2 cellular contexts compared by ENCODE assay signal in the genomic region with DNA sequence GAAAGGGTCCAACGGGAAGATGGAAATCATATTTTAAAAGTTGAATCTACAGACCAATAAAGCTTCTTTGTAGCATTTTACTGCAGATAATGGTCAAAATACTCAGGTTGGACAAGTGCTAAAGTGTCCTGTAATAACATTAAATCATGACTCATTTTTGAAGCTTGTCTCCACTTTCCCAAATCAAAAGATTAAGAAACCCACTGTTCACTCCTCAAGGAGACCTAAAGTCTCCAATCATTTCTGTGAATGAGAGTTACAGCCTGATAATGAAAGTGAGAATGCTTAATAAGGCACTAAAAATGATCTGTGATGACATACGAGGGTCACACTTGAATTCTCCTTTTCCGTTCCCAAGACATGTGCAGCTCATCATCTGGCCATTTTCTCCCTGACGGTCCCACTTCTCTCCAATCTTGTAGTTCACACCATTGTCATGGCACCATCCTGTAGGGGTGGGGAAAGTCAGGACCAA.
TF ChIP-seq lines count a peak whose summit lies in the region.

No MANE protein-coding gene starts in this region.

TF ChIP-seq in SK-N-SH treated with all-trans-retinoic acid at 6 μM for 48 hours, 23 proteins besides CTCF, POLR2A, EP300 and RAD21 (continued from another document and continues in another):
- TF ChIP-seq, protein P1, sequence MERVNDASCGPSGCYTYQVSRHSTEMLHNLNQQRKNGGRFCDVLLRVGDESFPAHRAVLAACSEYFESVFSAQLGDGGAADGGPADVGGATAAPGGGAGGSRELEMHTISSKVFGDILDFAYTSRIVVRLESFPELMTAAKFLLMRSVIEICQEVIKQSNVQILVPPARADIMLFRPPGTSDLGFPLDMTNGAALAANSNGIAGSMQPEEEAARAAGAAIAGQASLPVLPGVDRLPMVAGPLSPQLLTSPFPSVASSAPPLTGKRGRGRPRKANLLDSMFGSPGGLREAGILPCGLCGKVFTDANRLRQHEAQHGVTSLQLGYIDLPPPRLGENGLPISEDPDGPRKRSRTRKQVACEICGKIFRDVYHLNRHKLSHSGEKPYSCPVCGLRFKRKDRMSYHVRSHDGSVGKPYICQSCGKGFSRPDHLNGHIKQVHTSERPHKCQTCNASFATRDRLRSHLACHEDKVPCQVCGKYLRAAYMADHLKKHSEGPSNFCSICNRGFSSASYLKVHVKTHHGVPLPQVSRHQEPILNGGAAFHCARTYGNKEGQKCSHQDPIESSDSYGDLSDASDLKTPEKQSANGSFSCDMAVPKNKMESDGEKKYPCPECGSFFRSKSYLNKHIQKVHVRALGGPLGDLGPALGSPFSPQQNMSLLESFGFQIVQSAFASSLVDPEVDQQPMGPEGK (CRISPR knock-in tag; IDR thresholded peaks at IDR 0.05; ENCODE audit: borderline replicate concordance) = peak; percentile 70; the same call in 1 of the 2 replicates
- TF ChIP-seq ZFP3 (CRISPR knock-in tag; IDR thresholded peaks at IDR 0.05) = 0 out of 2 replicates have a peak, but pooled peaks have one; percentile 58
- TF ChIP-seq ZNF8 (CRISPR knock-in tag; IDR thresholded peaks at IDR 0.05) = no peak
- TF ChIP-seq ZNF565 (CRISPR knock-in tag; conservative IDR thresholded peaks at IDR 0.05; ENCODE audit: low read depth) = no peak
- TF ChIP-seq, protein P2, sequence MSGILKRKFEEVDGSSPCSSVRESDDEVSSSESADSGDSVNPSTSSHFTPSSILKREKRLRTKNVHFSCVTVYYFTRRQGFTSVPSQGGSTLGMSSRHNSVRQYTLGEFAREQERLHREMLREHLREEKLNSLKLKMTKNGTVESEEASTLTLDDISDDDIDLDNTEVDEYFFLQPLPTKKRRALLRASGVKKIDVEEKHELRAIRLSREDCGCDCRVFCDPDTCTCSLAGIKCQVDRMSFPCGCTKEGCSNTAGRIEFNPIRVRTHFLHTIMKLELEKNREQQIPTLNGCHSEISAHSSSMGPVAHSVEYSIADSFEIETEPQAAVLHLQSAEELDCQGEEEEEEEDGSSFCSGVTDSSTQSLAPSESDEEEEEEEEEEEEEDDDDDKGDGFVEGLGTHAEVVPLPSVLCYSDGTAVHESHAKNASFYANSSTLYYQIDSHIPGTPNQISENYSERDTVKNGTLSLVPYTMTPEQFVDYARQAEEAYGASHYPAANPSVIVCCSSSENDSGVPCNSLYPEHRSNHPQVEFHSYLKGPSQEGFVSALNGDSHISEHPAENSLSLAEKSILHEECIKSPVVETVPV (CRISPR knock-in tag; IDR thresholded peaks at IDR 0.05) = no peak
- TF ChIP-seq TOX (CRISPR knock-in tag; IDR thresholded peaks at IDR 0.05; ENCODE audit: borderline replicate concordance) = no peak
- TF ChIP-seq CSDC2 (CRISPR knock-in tag; IDR thresholded peaks at IDR 0.05) = no peak
- no peak for TF ChIP-seq OSR1 (CRISPR knock-in tag; IDR thresholded peaks at IDR 0.05)
- TF ChIP-seq, protein P3, sequence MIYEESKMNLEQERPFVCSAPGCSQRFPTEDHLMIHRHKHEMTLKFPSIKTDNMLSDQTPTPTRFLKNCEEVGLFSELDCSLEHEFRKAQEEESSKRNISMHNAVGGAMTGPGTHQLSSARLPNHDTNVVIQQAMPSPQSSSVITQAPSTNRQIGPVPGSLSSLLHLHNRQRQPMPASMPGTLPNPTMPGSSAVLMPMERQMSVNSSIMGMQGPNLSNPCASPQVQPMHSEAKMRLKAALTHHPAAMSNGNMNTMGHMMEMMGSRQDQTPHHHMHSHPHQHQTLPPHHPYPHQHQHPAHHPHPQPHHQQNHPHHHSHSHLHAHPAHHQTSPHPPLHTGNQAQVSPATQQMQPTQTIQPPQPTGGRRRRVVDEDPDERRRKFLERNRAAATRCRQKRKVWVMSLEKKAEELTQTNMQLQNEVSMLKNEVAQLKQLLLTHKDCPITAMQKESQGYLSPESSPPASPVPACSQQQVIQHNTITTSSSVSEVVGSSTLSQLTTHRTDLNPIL (CRISPR knock-in tag; IDR thresholded peaks at IDR 0.05; ENCODE audit: low read depth) = peak; percentile 85; the same call in 1 of the 2 replicates
- TF ChIP-seq, protein P4, sequence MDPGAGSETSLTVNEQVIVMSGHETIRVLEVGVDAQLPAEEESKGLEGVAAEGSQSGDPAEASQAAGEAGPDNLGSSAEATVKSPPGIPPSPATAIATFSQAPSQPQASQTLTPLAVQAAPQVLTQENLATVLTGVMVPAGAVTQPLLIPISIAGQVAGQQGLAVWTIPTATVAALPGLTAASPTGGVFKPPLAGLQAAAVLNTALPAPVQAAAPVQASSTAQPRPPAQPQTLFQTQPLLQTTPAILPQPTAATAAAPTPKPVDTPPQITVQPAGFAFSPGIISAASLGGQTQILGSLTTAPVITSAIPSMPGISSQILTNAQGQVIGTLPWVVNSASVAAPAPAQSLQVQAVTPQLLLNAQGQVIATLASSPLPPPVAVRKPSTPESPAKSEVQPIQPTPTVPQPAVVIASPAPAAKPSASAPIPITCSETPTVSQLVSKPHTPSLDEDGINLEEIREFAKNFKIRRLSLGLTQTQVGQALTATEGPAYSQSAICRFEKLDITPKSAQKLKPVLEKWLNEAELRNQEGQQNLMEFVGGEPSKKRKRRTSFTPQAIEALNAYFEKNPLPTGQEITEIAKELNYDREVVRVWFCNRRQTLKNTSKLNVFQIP (CRISPR knock-in tag; IDR thresholded peaks at IDR 0.05; ENCODE audit: borderline replicate concordance, low read depth) = no peak
- TF ChIP-seq, protein P5, sequence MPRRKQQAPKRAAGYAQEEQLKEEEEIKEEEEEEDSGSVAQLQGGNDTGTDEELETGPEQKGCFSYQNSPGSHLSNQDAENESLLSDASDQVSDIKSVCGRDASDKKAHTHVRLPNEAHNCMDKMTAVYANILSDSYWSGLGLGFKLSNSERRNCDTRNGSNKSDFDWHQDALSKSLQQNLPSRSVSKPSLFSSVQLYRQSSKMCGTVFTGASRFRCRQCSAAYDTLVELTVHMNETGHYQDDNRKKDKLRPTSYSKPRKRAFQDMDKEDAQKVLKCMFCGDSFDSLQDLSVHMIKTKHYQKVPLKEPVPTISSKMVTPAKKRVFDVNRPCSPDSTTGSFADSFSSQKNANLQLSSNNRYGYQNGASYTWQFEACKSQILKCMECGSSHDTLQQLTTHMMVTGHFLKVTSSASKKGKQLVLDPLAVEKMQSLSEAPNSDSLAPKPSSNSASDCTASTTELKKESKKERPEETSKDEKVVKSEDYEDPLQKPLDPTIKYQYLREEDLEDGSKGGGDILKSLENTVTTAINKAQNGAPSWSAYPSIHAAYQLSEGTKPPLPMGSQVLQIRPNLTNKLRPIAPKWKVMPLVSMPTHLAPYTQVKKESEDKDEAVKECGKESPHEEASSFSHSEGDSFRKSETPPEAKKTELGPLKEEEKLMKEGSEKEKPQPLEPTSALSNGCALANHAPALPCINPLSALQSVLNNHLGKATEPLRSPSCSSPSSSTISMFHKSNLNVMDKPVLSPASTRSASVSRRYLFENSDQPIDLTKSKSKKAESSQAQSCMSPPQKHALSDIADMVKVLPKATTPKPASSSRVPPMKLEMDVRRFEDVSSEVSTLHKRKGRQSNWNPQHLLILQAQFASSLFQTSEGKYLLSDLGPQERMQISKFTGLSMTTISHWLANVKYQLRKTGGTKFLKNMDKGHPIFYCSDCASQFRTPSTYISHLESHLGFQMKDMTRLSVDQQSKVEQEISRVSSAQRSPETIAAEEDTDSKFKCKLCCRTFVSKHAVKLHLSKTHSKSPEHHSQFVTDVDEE (CRISPR knock-in tag; IDR thresholded peaks at IDR 0.05) = no peak
- peak; percentile 39; the same call in 1 of the 2 replicates for TF ChIP-seq ESRRG (CRISPR knock-in tag; IDR thresholded peaks at IDR 0.05)
- no peak for TF ChIP-seq ZC3H10 (CRISPR knock-in tag; IDR thresholded peaks at IDR 0.05)
- no peak for TF ChIP-seq BACH2 (CRISPR knock-in tag; IDR thresholded peaks at IDR 0.05; ENCODE audit: borderline replicate concordance)
- TF ChIP-seq ZNF70 (CRISPR knock-in tag; IDR thresholded peaks at IDR 0.05) = no peak
- TF ChIP-seq ARNTL (CRISPR knock-in tag; IDR thresholded peaks at IDR 0.05; ENCODE audit: borderline replicate concordance, low read depth) = no peak
- TF ChIP-seq GLIS3 (CRISPR knock-in tag; IDR thresholded peaks at IDR 0.05) = no peak

TF ChIP-seq in SK-N-SH, 30 proteins besides CTCF, POLR2A, EP300 and RAD21 (continued from another document):
- TF ChIP-seq, protein P6, sequence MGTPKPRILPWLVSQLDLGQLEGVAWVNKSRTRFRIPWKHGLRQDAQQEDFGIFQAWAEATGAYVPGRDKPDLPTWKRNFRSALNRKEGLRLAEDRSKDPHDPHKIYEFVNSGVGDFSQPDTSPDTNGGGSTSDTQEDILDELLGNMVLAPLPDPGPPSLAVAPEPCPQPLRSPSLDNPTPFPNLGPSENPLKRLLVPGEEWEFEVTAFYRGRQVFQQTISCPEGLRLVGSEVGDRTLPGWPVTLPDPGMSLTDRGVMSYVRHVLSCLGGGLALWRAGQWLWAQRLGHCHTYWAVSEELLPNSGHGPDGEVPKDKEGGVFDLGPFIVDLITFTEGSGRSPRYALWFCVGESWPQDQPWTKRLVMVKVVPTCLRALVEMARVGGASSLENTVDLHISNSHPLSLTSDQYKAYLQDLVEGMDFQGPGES (IDR thresholded peaks at IDR 0.05; ENCODE audit: low read depth, low read length) = no peak
- TF ChIP-seq MXI1 (IDR thresholded peaks at IDR 0.05; ENCODE audit: low read depth, low read length) (no peak), RXRA (IDR thresholded peaks at IDR 0.05; ENCODE audit: borderline replicate concordance, low read depth) (no peak)
